8 cellular contexts compared by ENCODE assay signal in the genomic region with DNA sequence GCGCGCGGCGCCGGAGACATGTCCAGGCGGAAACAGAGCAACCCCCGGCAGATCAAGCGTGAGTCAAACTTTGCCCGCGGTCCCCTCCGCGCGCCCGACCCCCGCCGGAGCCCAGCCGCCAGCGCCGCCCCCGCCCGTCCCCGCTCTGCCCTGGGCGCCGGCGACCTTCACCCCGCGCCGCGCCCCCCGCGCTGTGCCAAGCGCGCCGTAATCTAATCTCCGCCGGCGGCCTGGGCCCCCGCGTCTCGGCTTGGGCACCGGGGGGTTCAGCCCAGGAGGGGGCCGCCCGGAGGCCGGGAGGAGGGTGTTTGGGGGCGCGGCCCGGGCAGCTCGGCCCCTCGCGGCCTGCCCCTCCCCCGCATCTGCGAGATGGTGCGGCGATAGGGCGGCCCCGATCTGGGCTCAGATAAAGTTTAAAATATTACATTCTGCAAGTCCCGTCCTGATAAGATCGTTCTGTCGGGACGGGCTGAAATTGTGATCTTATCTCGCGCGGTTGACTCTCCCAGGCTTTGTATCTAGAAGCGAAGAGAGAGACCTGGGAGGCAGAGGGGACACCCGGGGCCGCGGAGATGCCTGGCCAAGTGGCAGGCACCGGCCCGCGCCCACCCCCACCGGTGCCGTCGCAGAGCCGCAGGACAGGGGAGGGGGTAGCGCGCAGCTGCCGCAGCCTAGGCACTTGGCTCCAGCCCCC. TPM values are rescaled to one million over a fixed set of nuclear protein-coding genes. Genes with fewer than 3 reads are reported as not detected.
DNase-seq lines count a peak whose midpoint lies in the region; ATAC-seq and TF ChIP-seq lines count a peak whose summit lies in the region.

No MANE protein-coding gene starts in this region.

- intact Hi-C loops in activated naive CD4-positive, alpha-beta T cell treated with anti-CD3 and anti-CD28 coated beads for 36 hours (cut with micrococcal nuclease) = loop anchor here (1.0 to 5.0 kb wide), 7 partner anchors 51 to 739 kb away; partner anchors contain the start of genes BANP and ZC3H18

- H3K4me3 ChIP-seq in BJ (ENCODE audit: low read depth, low read length) (peak overlapping the region; percentile 50), HUES6 (ENCODE audit: low read depth, low read length) (peak overlapping the region; percentile 60), iPS-20b (ENCODE audit: low read length) (peak overlapping the region; percentile 49; the same call in 1 of the 2 replicates), Karpas-422 (ENCODE audit: low read length) (no peak overlapping the region)

- no peak overlapping the region for H2AFZ ChIP-seq in Karpas-422 (ENCODE audit: low read length)

- H3K4me3 Mint-ChIP-seq in activated naive CD4-positive, alpha-beta T cell treated with anti-CD3 and anti-CD28 coated beads for 36 hours = peak overlapping the region; percentile 89
- H3K4me3 Mint-ChIP-seq in stimulated activated effector memory CD8-positive, alpha-beta T cell treated with anti-CD3 and anti-CD28 coated beads, Interleukin-12 subunit alpha, Interleukin-12 subunit beta, amount 100 ng/mL, for 72 hours = peak overlapping the region; percentile 92

- H3K36me3 Mint-ChIP-seq in activated naive CD4-positive, alpha-beta T cell treated with anti-CD3 and anti-CD28 coated beads for 36 hours (ENCODE audit: low read depth) = no peaks in the 10 kb centered on the region
- H3K36me3 Mint-ChIP-seq in stimulated activated effector memory CD8-positive, alpha-beta T cell treated with anti-CD3 and anti-CD28 coated beads, Interleukin-12 subunit alpha, Interleukin-12 subunit beta, amount 100 ng/mL, for 72 hours = peaks cover 30% of the 10 kb centered on the region

- H4K20me1 ChIP-seq in Karpas-422 (ENCODE audit: insufficient read depth, low read depth, low read length) = peaks cover 7% of the 10 kb centered on the region; the same call in 1 of the 2 replicates

- no peak overlapping the region for H3K27ac Mint-ChIP-seq in activated naive CD4-positive, alpha-beta T cell treated with anti-CD3 and anti-CD28 coated beads for 36 hours
- H3K27ac Mint-ChIP-seq in stimulated activated effector memory CD8-positive, alpha-beta T cell treated with anti-CD3 and anti-CD28 coated beads, Interleukin-12 subunit alpha, Interleukin-12 subunit beta, amount 100 ng/mL, for 72 hours = no peak overlapping the region

- DNase-seq in BJ (ENCODE audit: low read depth) (no peak), SHP77 treated with DMSO at 0.1 percent for 48 hours (lab: John Stamatoyannopoulos, UW) (no peak), Karpas-422 (no peak)
- peak; percentile 42 for DNase-seq in activated naive CD4-positive, alpha-beta T cell treated with anti-CD3 and anti-CD28 coated beads for 36 hours
- DNase-seq in stimulated activated effector memory CD8-positive, alpha-beta T cell treated with anti-CD3 and anti-CD28 coated beads, Interleukin-12 subunit alpha, Interleukin-12 subunit beta, amount 100 ng/mL, for 72 hours (ENCODE audit: low spot score in 2 of 2) = peak in 1 of 2 donors; percentile 70

- no peak overlapping the region for H3K27ac ChIP-seq in HUES6 (ENCODE audit: low read depth, low read length)
- no peak overlapping the region for H3K27ac ChIP-seq in iPS-20b (ENCODE audit: low read length)
- H3K27ac ChIP-seq in Karpas-422 (ENCODE audit: low read length) = no peak overlapping the region

- POLR2A ChIA-PET in BJ (lab: Charles Lee) = no interaction called here

- no peaks in the 10 kb centered on the region for H3K9me2 ChIP-seq in Karpas-422 (replicated peaks; ENCODE audit: insufficient read depth, low read length)

- H3K9ac ChIP-seq in HUES6 (ENCODE audit: low read length) = peak overlapping the region; percentile 36
- H3K9ac ChIP-seq in iPS-20b (ENCODE audit: low read depth, low read length) = no peak overlapping the region
- H3K9ac ChIP-seq in Karpas-422 (ENCODE audit: low read length) = no peak overlapping the region

- no peaks in the 10 kb centered on the region for H3K79me2 ChIP-seq in Karpas-422 (ENCODE audit: low read length)

- no peaks in the 10 kb centered on the region for H3K27me3 ChIP-seq in BJ (ENCODE audit: control insufficient read depth, insufficient read depth, low read length)
- H3K27me3 ChIP-seq in HUES6 (ENCODE audit: control insufficient read depth, insufficient read depth, low read length) = peaks cover 72% of the 10 kb centered on the region
- peaks cover 78% of the 10 kb centered on the region for H3K27me3 ChIP-seq in iPS-20b (ENCODE audit: insufficient read depth, low read length)
- H3K27me3 ChIP-seq in Karpas-422 (ENCODE audit: low read length) = no peaks in the 10 kb centered on the region; the same call in 1 of the 2 replicates

- H3K36me3 ChIP-seq in BJ (ENCODE audit: control insufficient read depth, insufficient read depth, low read length) = no peaks in the 10 kb centered on the region
- H3K36me3 ChIP-seq in HUES6 (ENCODE audit: control insufficient read depth, insufficient read depth, low read length) = no peaks in the 10 kb centered on the region
- H3K36me3 ChIP-seq in iPS-20b (ENCODE audit: insufficient read depth, low read depth, low read length) = no peaks in the 10 kb centered on the region
- H3K36me3 ChIP-seq in Karpas-422 (ENCODE audit: insufficient read depth, low read length) = no peaks in the 10 kb centered on the region

- no peaks in the 10 kb centered on the region for H3K9me3 Mint-ChIP-seq in activated naive CD4-positive, alpha-beta T cell treated with anti-CD3 and anti-CD28 coated beads for 36 hours
- no peaks in the 10 kb centered on the region for H3K9me3 Mint-ChIP-seq in stimulated activated effector memory CD8-positive, alpha-beta T cell treated with anti-CD3 and anti-CD28 coated beads, Interleukin-12 subunit alpha, Interleukin-12 subunit beta, amount 100 ng/mL, for 72 hours

- no peak for TF ChIP-seq CTCF in BJ (IDR thresholded peaks at IDR 0.05; ENCODE audit: insufficient read depth, low read depth, low read length)

- CTCF ChIA-PET in BJ (lab: Yijun Ruan, JAX) = interaction anchor here (1.0 kb wide), 1 partner anchor 109 kb away, joined by 3 read pairs; no protein-coding TSS in a partner anchor
- CTCF ChIA-PET in activated naive CD4-positive, alpha-beta T cell treated with anti-CD3 and anti-CD28 coated beads for 36 hours (lab: Charles Lee) = no interaction called here

- no peak for ATAC-seq in stimulated activated effector memory CD8-positive, alpha-beta T cell treated with anti-CD3 and anti-CD28 coated beads, Interleukin-12 subunit alpha, Interleukin-12 subunit beta, amount 100 ng/mL, for 72 hours
- ATAC-seq in HG03378 (IDR thresholded peaks at IDR 0.05; ENCODE audit: unreplicated experiment) = no peak

- peaks cover 27% of the 10 kb centered on the region for H3K4me1 Mint-ChIP-seq in activated naive CD4-positive, alpha-beta T cell treated with anti-CD3 and anti-CD28 coated beads for 36 hours (ENCODE audit: low read depth)
- H3K4me1 Mint-ChIP-seq in stimulated activated effector memory CD8-positive, alpha-beta T cell treated with anti-CD3 and anti-CD28 coated beads, Interleukin-12 subunit alpha, Interleukin-12 subunit beta, amount 100 ng/mL, for 72 hours = peaks cover 39% of the 10 kb centered on the region

- H3K27me3 Mint-ChIP-seq in activated naive CD4-positive, alpha-beta T cell treated with anti-CD3 and anti-CD28 coated beads for 36 hours (ENCODE audit: low read depth) = no peaks in the 10 kb centered on the region

- H3K4me2 ChIP-seq in Karpas-422 (ENCODE audit: low read depth, low read length, poor library complexity, severe bottlenecking) = no peak overlapping the region

- peaks cover 25% of the 10 kb centered on the region for H3K4me1 ChIP-seq in HUES6 (ENCODE audit: control insufficient read depth, insufficient read depth, low read length)
- H3K4me1 ChIP-seq in iPS-20b (ENCODE audit: insufficient read depth, low read length) = 0 out of 2 replicates have a peak, but pooled peaks cover 4% of the 10 kb centered on the region
- H3K4me1 ChIP-seq in Karpas-422 (ENCODE audit: low read length) = peaks cover 37% of the 10 kb centered on the region

- H3K9me3 ChIP-seq in HUES6 (ENCODE audit: control insufficient read depth, insufficient read depth, low read depth, low read length) (no peaks in the 10 kb centered on the region), iPS-20b (ENCODE audit: insufficient read depth, low read depth, low read length) (no peaks in the 10 kb centered on the region), Karpas-422 (ENCODE audit: low read length) (no peaks in the 10 kb centered on the region)

RNA-seq across cellular contexts. Expression of gene ZFPM1, which starts 0.7 kb away (rescaled TPM):
- polyA plus RNA-seq in BJ (2011; rRNA removed) = 0.16 and 0.22 TPM in 2 replicates
- 0.24 and 0.36 TPM in 2 replicates for polyA minus RNA-seq in BJ (2011; rRNA and poly(A)+ RNA removed)
- 10 to 100 TPM; 11.0 to 12.2 TPM for total RNA-seq in activated naive CD4-positive, alpha-beta T cell treated with anti-CD3 and anti-CD28 coated beads for 36 hours
- 0.36 and 0.75 TPM in 2 replicates for total RNA-seq in Karpas-422 (2014; rRNA removed; shearing (Covaris generic); ENCODE audit: low replicate concordance)
